9 cellular contexts compared by ENCODE assay signal in the genomic region with DNA sequence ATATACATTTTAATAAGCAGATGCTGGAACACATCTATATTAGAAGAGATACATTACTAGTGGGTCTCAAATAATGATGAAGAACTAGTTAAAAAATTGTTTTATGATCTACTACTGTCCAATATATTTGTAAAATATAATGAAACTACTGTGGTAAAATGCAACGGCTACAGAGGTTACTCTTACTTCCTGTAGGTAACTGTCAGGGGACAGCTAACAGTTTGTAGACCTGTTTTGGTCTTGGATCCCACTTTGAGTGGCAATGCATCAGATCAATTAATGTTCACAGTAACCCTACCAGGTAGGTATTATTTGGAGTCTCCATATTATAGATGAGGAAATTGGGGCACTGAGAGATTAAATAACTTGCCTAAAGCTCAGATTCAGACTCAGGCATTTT.
DNase-seq lines count a peak whose midpoint lies in the region; ATAC-seq and FAIRE-seq lines count a peak whose summit lies in the region.
"Had no signal": no experiment of that assay in that cellular context is flagged by ENCODE, and none has a peak within 500 bp of the region (broad histone marks: within the 10 kb centered on the region; RNA-seq: fewer than 3 reads in every experiment).

No MANE protein-coding gene starts in this region.

- peak overlapping the region; percentile 63 for H3K27ac ChIP-seq in epithelial cell of prostate

- peak; percentile 79 for ATAC-seq in GM18868 (IDR thresholded peaks at IDR 0.05; ENCODE audit: unreplicated experiment)
- peak; percentile 84 for ATAC-seq in GM21576 (IDR thresholded peaks at IDR 0.05; ENCODE audit: unreplicated experiment)
- peak; percentile 87 for ATAC-seq in HG03354 (IDR thresholded peaks at IDR 0.05; ENCODE audit: poor library complexity, severe bottlenecking, unreplicated experiment)

- no peak for FAIRE-seq in RCC 7860 (lab: Jason Lieb, UNC)
- FAIRE-seq: D721Med had no signal

- DNase-seq in epithelial cell of prostate (ENCODE audit: low read depth, low spot score): no peak
- no peak for DNase-seq in activated gamma-delta T cell (lab: John Stamatoyannopoulos, UW)
- no peak for DNase-seq in D341Med (ENCODE audit: low spot score)
- DNase-seq in RCC 7860 (ENCODE audit: low spot score): no peak
- DNase-seq: OCI-M1 had no signal
